ENCODE assay signal across 2 cellular contexts in the genomic region with DNA sequence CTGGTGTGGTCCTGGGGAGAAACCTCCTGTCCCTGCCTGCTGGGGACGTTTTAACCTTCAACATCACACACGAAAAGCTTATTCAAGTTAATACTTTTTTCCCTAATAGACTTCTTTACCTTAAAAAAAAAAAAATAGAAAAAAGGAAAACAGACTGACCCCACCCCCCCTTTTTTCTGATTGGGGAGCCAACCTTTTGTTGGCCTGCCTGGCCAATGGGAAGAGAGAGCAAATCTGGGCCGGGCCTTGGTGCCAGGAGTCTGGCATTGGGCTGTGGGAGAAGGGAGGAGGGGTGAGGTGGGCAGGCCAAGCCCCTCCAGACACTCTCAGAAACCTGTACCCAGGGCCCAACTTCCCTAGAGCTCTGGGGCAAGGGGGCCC.
TF ChIP-seq lines count a peak whose summit lies in the region.

No MANE protein-coding gene starts in this region.

TF ChIP-seq in HEK293T, 16 proteins besides CTCF, POLR2A, EP300 and RAD21:
- TF ChIP-seq SUZ12 (IDR thresholded peaks at IDR 0.05) (no peak), ZNF384 (IDR thresholded peaks at IDR 0.05) (no peak), TARDBP (IDR thresholded peaks at IDR 0.05) (no peak), FOXM1 (IDR thresholded peaks at IDR 0.05; ENCODE audit: borderline replicate concordance) (no peak)

TF ChIP-seq in K562, 482 proteins besides CTCF, POLR2A, EP300 and RAD21:
- TF ChIP-seq E2F6 (IDR thresholded peaks at IDR 0.05; ENCODE audit: borderline replicate concordance in 1 of 2, extremely low read depth in 1 of 2, insufficient read depth in 1 of 2, insufficient read length in 1 of 2, low read depth in 1 of 2, low read length in 1 of 2, poor library complexity in 1 of 2, severe bottlenecking in 1 of 2): no peak
- no peak for TF ChIP-seq TSC22D4 (tag; IDR thresholded peaks at IDR 0.05)
- no peak for TF ChIP-seq ESRRB (CRISPR knock-in tag; IDR thresholded peaks at IDR 0.05; ENCODE audit: borderline replicate concordance)
- no peak for TF ChIP-seq ZNF212 (CRISPR knock-in tag; IDR thresholded peaks at IDR 0.05)
- no peak for TF ChIP-seq GTF2F1 (IDR thresholded peaks at IDR 0.05; ENCODE audit: low read depth, low read length)
- TF ChIP-seq NFYB (IDR thresholded peaks at IDR 0.05; ENCODE audit: extremely low read depth, insufficient read length): peak; percentile 67
- TF ChIP-seq FOXK2 (conservative IDR thresholded peaks at IDR 0.05 in 1 of 2, IDR thresholded peaks at IDR 0.05 in 1 of 2; ENCODE audit: low read depth in 2 of 2): no peak
- no peak for TF ChIP-seq SP2 (IDR thresholded peaks at IDR 0.05; ENCODE audit: extremely low read depth, low read depth, low read length, poor library complexity, severe bottlenecking)
